Comparison of ENCODE assay signal across 8 cellular contexts in the genomic region with DNA sequence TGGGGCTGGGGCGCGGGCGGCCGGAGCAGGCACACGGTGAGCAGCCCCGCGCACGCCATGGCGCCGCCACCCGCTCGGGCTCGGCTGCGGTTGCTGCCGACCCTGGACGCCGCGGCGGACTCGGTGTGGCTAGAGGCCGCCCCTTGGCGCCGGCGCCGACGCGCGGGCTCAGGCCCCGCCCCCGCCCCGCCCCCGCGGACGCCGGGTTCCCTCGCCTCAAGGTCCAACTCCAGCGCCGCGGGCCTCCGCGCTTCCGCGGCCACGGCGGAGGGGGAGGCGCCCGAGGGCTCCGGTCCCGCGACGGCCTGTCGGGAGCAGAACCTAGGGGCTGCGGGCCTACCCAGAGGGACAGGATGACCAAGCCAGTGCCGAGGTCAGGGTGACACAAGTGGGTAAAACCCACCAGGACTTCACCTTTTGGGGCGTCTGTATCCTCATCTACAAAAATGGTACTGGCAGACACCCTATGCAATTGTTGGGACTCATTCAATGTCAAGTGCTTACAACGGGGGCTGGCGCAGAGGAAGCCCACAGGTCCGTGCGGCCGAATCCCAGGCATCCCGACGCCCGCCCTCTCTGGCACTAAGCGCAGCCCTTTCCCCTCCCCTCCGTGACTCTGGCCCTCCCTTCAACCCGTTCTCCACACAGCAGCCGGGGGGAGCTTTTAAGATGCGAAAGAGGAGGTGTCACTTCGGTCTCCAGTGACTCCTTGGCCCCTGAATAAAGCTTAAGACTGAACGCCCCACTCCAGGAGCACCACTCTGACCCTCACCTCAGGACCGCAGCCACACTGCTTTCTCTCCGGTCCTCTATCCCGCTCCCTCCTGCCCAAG. TPM values are rescaled to one million over a fixed set of nuclear protein-coding genes. Genes with fewer than 3 reads are reported as not detected.
DNase-seq lines count a peak whose midpoint lies in the region; ATAC-seq and TF ChIP-seq lines count a peak whose summit lies in the region.

A gene with protein sequence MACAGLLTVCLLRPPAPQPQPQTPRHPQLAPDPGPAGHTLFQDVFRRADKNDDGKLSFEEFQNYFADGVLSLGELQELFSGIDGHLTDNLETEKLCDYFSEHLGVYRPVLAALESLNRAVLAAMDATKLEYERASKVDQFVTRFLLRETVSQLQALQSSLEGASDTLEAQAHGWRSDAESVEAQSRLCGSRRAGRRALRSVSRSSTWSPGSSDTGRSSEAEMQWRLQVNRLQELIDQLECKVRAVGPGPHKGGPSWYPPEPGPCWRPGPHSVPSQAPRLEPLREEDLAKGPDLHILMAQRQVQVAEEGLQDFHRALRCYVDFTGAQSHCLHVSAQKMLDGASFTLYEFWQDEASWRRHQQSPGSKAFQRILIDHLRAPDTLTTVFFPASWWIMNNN (minus strand): TSS at position 135 of the 833 bp plus-strand sequence. CDS start 76 bp downstream, at position 59.

- no peaks in the 10 kb centered on the region for H4K20me1 ChIP-seq in HCT116 (ENCODE audit: insufficient read depth)

- H3K4me1 ChIP-seq in HCT116 (ENCODE audit: control insufficient read depth in 1 of 2, insufficient read depth in 2 of 2, low read length in 2 of 2) (peaks cover 15 to 24% of the 10 kb centered on the region in 2 experiments), breast epithelium (peaks cover 0 to 4% of the 10 kb centered on the region in 2 donors), iPS-20b (ENCODE audit: insufficient read depth, low read length) (peaks cover 17% of the 10 kb centered on the region), sigmoid colon (peaks cover 0 to 40% (median 39%) of the 10 kb centered on the region in 4 donors)

- H3K4me3 ChIP-seq in HCT116 (replicated peaks in 1 of 2; ENCODE audit: low read depth in 1 of 2, low read length in 2 of 2) (peak within 1 kb of the TSS; percentile 70 to 85), breast epithelium (peak within 1 kb of the TSS; percentile 67 to 78 (median 73)), iPS-20b (ENCODE audit: low read length) (peak within 1 kb of the TSS; percentile 84), sigmoid colon (peak within 1 kb of the TSS; percentile 55 to 83 (median 74))

- no peaks in the 10 kb centered on the region for H3K9me3 ChIP-seq in HCT116 (ENCODE audit: control insufficient read depth in 1 of 2, insufficient read depth in 1 of 2, low read depth in 1 of 2, low read length in 2 of 2)
- H3K9me3 ChIP-seq in breast epithelium = no peaks in the 10 kb centered on the region
- no peaks in the 10 kb centered on the region for H3K9me3 ChIP-seq in iPS-20b (ENCODE audit: insufficient read depth, low read depth, low read length)
- no peaks in the 10 kb centered on the region for H3K9me3 ChIP-seq in sigmoid colon

- peaks cover 26% of the 10 kb centered on the region; the same call in 1 of the 2 replicates for H3K79me2 ChIP-seq in HCT116 (ENCODE audit: insufficient read depth, low read length)

- BruUV-seq in HCT116 (replicated peaks; lab: Mats Ljungman, UMichigan) = no TSS peak

- DNase-seq in GDM1 (lab: John Stamatoyannopoulos, UW) = peak; percentile 54
- DNase-seq in HCT116 (ENCODE audit: low read depth, low spot score) = no peak
- peak; percentile 54 for DNase-seq in NCI-H146 treated with DMSO at 0.1 percent for 48 hours (lab: John Stamatoyannopoulos, UW; ENCODE audit: unreplicated experiment)
- DNase-seq in T1000 (lab: John Stamatoyannopoulos, UW) = peak; percentile 68
- DNase-seq in breast epithelium (ENCODE audit: low spot score in 2 of 2) = peak in 1 of 2 donors; percentile 74
- DNase-seq in sigmoid colon = peak; percentile 94

- peak; percentile 84 for TF ChIP-seq POLR2A in HCT116 (IDR thresholded peaks at IDR 0.05; ENCODE audit: borderline replicate concordance, extremely low read depth, insufficient read depth, insufficient read length)
- TF ChIP-seq POLR2A in breast epithelium (IDR thresholded peaks at IDR 0.05) = no peak
- peak in 1 of 2 donors; percentile 17 for TF ChIP-seq POLR2A in sigmoid colon (IDR thresholded peaks at IDR 0.05)

- no peak for TF ChIP-seq RAD21 in HCT116 (IDR thresholded peaks at IDR 0.05; ENCODE audit: low read depth)

- H3K9me2 ChIP-seq in HCT116 (ENCODE audit: insufficient read depth) = no peaks in the 10 kb centered on the region

- H3K27me3 ChIP-seq in HCT116 (ENCODE audit: insufficient read depth, low read length) (no peaks in the 10 kb centered on the region), breast epithelium (no peaks in the 10 kb centered on the region), iPS-20b (ENCODE audit: insufficient read depth, low read length) (no peaks in the 10 kb centered on the region), sigmoid colon (no peaks in the 10 kb centered on the region)

- H3K9ac ChIP-seq in HCT116 (ENCODE audit: low read length) (peak within 1 kb of the TSS; percentile 89), iPS-20b (ENCODE audit: low read depth, low read length) (peak within 1 kb of the TSS; percentile 80)

- H3K36me3 ChIP-seq in HCT116 (ENCODE audit: control insufficient read depth in 1 of 2, insufficient read depth in 2 of 2, low read length in 2 of 2) = peaks cover 7 to 11% of the 10 kb centered on the region in 2 experiments; a peak in 3 of 4 replicates
- no peaks in the 10 kb centered on the region for H3K36me3 ChIP-seq in breast epithelium
- peaks cover 45% of the 10 kb centered on the region for H3K36me3 ChIP-seq in iPS-20b (ENCODE audit: insufficient read depth, low read depth, low read length)
- H3K36me3 ChIP-seq in sigmoid colon = peaks cover 0 to 22% (median 5%) of the 10 kb centered on the region in 4 donors

- TF ChIP-seq CTCF in HCT116 (IDR thresholded peaks at IDR 0.05 in 2 of 3, conservative IDR thresholded peaks at IDR 0.05 in 1 of 3; ENCODE audit: borderline replicate concordance in 1 of 3, insufficient read depth in 1 of 3, low read depth in 2 of 3, low read length in 2 of 3) (no peak), breast epithelium (IDR thresholded peaks at IDR 0.05) (no peak), sigmoid colon (IDR thresholded peaks at IDR 0.05) (no peak)

- H3K27ac ChIP-seq in HCT116 (ENCODE audit: low read depth, low read length) = peak within 1 kb of the TSS; percentile 71
- H3K27ac ChIP-seq in breast epithelium = peak within 1 kb of the TSS; percentile 84 to 93
- H3K27ac ChIP-seq in iPS-20b (ENCODE audit: low read length) = peak within 1 kb of the TSS; percentile 28
- H3K27ac ChIP-seq in sigmoid colon = peak within 1 kb of the TSS; percentile 89 to 96 (median 94)

- H2AFZ ChIP-seq in HCT116 (ENCODE audit: low read depth, low read length, poor library complexity, severe bottlenecking) = no peak within 1 kb of the TSS

- no peak for TF ChIP-seq EP300 in sigmoid colon (IDR thresholded peaks at IDR 0.05)

- CTCF ChIA-PET in HCT116 (lab: Charles Lee) = no interaction called here

- POLR2A ChIA-PET in HCT116 (lab: Charles Lee) = no interaction called here

- WGBS in sigmoid colon, 2 donors = 2 to 5% methylated on average over 73 of the region's 73 CpGs

- RAD21 ChIA-PET in HCT116 (lab: Charles Lee; ENCODE audit: low non-redundant PET in 1 of 2, low total read pairs in 2 of 2, uncharacterized antibody in 2 of 2, unreplicated experiment in 2 of 2) = no interaction called here

- intact Hi-C loops in HCT116 (cut with micrococcal nuclease) (no loop called here), breast epithelium (cut with DNase I; ENCODE audit: low total_unique reads) (loop anchor here (2.0 kb wide), 1 partner anchor 60 kb away; no protein-coding TSS in a partner anchor), sigmoid colon (cut with DNase I) (loop anchor here (5.0 kb wide), 1 partner anchor 138 kb away; a partner anchor contains a TSS)

- H3K4me2 ChIP-seq in HCT116 (ENCODE audit: low read length) = peak within 1 kb of the TSS; percentile 96

- ATAC-seq in HCT116 (peak; percentile 89), HG03139 (IDR thresholded peaks at IDR 0.05; ENCODE audit: unreplicated experiment) (no peak)

TF ChIP-seq in HCT116, 20 proteins besides CTCF, POLR2A, EP300 and RAD21:
- no peak for TF ChIP-seq YY1 (IDR thresholded peaks at IDR 0.05; ENCODE audit: extremely low read depth, insufficient replicate concordance, low read depth, low read length)
- peak; percentile 25; the same call in 1 of the 2 replicates for TF ChIP-seq ZFX (IDR thresholded peaks at IDR 0.05)
- peak; percentile 92 for TF ChIP-seq POLR2AphosphoS5 (IDR thresholded peaks at IDR 0.05; ENCODE audit: low read depth, low read length)
- TF ChIP-seq EZH2 (IDR thresholded peaks at IDR 0.05) = no peak
- TF ChIP-seq ZNF274 (IDR thresholded peaks at IDR 0.05; ENCODE audit: low read depth, low read length) = no peak
TF ChIP-seq in HCT116: peak in this region for 2.

RNA-seq across cellular contexts. Expression of the gene that starts here (rescaled TPM):
- total RNA-seq in HCT116 (2021; ENCODE audit: unreplicated experiment) = 48.1 TPM
- polyA plus RNA-seq in HCT116 (2012) = 27.2 and 28.1 TPM in 2 replicates
- 10 to 100 TPM; 23.4 to 37.3 (median 28.5) TPM for total RNA-seq in breast epithelium
- 10 to 100 TPM; 44.6 to 50.1 (median 48.0) TPM for total RNA-seq in sigmoid colon
- 10 to 100 TPM; 27.1 to 30.7 (median 30.0) TPM for polyA plus RNA-seq in sigmoid colon

Comparison
In these comparisons a context has a peak if more than half of its experiments do, and no peak if none do; other contexts are left out.
1. H3K27ac ChIP-seq: peak in every context shown above with its lines; median percentile 94 in sigmoid colon; 88 in breast epithelium; 71 in HCT116; 28 in iPS-20b.